Comparison of ENCODE assay signal across 27 cellular contexts in genomic region chr3:115851571-115851970, GRCh38.
"Had no signal": no experiment of that assay in that cellular context is flagged by ENCODE, and none has a peak within 500 bp of the region (broad histone marks: within the 10 kb centered on the region; RNA-seq: fewer than 3 reads in every experiment).

No MANE protein-coding gene starts in this region.

- DNase-seq: stimulated activated CD4-positive, alpha-beta T cell treated with anti-CD3 and anti-CD28 coated beads, Interleukin-2, amount 100 ng/mL, for 24 hours; stimulated activated CD4-positive, alpha-beta T cell treated with anti-CD3 and anti-CD28 coated beads, Interleukin-2, amount 100 ng/mL, for 48 hours; stimulated activated CD4-positive, alpha-beta T cell treated with anti-CD3 and anti-CD28 coated beads, Interleukin-4, amount 100 ng/mL, for 1 hour; stimulated activated CD4-positive, alpha-beta T cell treated with anti-CD3 and anti-CD28 coated beads, Interleukin-4, amount 100 ng/mL, for 24 hours; stimulated activated CD4-positive, alpha-beta T cell treated with anti-CD3 and anti-CD28 coated beads, Interleukin-4, amount 100 ng/mL, for 4 hours; stimulated activated CD8-positive, alpha-beta memory T cell treated with anti-CD3 and anti-CD28 coated beads, Interleukin-4, amount 100 ng/mL, for 48 hours; stimulated activated naive B cell treated with anti-CD40 and anti-IgM and Interleukin-4, amounts not matched to agents 10 μg/mL and 1 μg/mL and 100 μg/mL, for 72 hours; stimulated activated naive CD4-positive, alpha-beta T cell; stimulated activated naive CD4-positive, alpha-beta T cell treated with Interleukin-2 at 50 U/mL for 16 hours; stomach; substantia nigra; testis; thyroid gland; tibial artery; transverse colon; trophoblast cell; upper lobe of left lung; upper lobe of right lung; uterus had no signal

- H3K9me3 Mint-ChIP-seq: stimulated activated effector memory CD8-positive, alpha-beta T cell treated with anti-CD3 and anti-CD28 coated beads, Interleukin-12 subunit alpha, Interleukin-12 subunit beta, amount 100 ng/mL, for 72 hours; stimulated activated memory B cell treated with anti-CD40 and anti-IgM and Interleukin-4, amounts not matched to agents 10 μg/mL and 1 μg/mL and 100 μg/mL, for 72 hours; stimulated activated naive B cell treated with anti-CD40 and anti-IgM and Interleukin-4, amounts not matched to agents 10 μg/mL and 1 μg/mL and 100 μg/mL, for 72 hours; stimulated activated naive CD8-positive, alpha-beta T cell treated with anti-CD3 and anti-CD28 coated beads, Interleukin-15, Interleukin-2, amounts not matched to agents 100 ng/mL and 50 ng/mL, for 24 hours; type B pancreatic cell had no signal

- H3K27ac Mint-ChIP-seq: stimulated activated effector memory CD8-positive, alpha-beta T cell treated with anti-CD3 and anti-CD28 coated beads, Interleukin-12 subunit alpha, Interleukin-12 subunit beta, amount 100 ng/mL, for 72 hours; stimulated activated memory B cell treated with anti-CD40 and anti-IgM and Interleukin-4, amounts not matched to agents 10 μg/mL and 1 μg/mL and 100 μg/mL, for 72 hours; stimulated activated naive B cell treated with anti-CD40 and anti-IgM and Interleukin-4, amounts not matched to agents 10 μg/mL and 1 μg/mL and 100 μg/mL, for 72 hours; stimulated activated naive CD8-positive, alpha-beta T cell treated with anti-CD3 and anti-CD28 coated beads, Interleukin-15, Interleukin-2, amounts not matched to agents 100 ng/mL and 50 ng/mL, for 24 hours; type B pancreatic cell had no signal

- H3K36me3 Mint-ChIP-seq: stimulated activated effector memory CD8-positive, alpha-beta T cell treated with anti-CD3 and anti-CD28 coated beads, Interleukin-12 subunit alpha, Interleukin-12 subunit beta, amount 100 ng/mL, for 72 hours; stimulated activated memory B cell treated with anti-CD40 and anti-IgM and Interleukin-4, amounts not matched to agents 10 μg/mL and 1 μg/mL and 100 μg/mL, for 72 hours; stimulated activated naive B cell treated with anti-CD40 and anti-IgM and Interleukin-4, amounts not matched to agents 10 μg/mL and 1 μg/mL and 100 μg/mL, for 72 hours had no signal

- H3K4me3 Mint-ChIP-seq: stimulated activated effector memory CD8-positive, alpha-beta T cell treated with anti-CD3 and anti-CD28 coated beads, Interleukin-12 subunit alpha, Interleukin-12 subunit beta, amount 100 ng/mL, for 72 hours; stimulated activated memory B cell treated with anti-CD40 and anti-IgM and Interleukin-4, amounts not matched to agents 10 μg/mL and 1 μg/mL and 100 μg/mL, for 72 hours; stimulated activated naive B cell treated with anti-CD40 and anti-IgM and Interleukin-4, amounts not matched to agents 10 μg/mL and 1 μg/mL and 100 μg/mL, for 72 hours; stimulated activated naive CD8-positive, alpha-beta T cell treated with anti-CD3 and anti-CD28 coated beads, Interleukin-15, Interleukin-2, amounts not matched to agents 100 ng/mL and 50 ng/mL, for 24 hours; type B pancreatic cell had no signal

- ATAC-seq: stimulated activated effector memory CD8-positive, alpha-beta T cell treated with anti-CD3 and anti-CD28 coated beads, Interleukin-12 subunit alpha, Interleukin-12 subunit beta, amount 100 ng/mL, for 72 hours; stimulated activated memory B cell treated with anti-CD40 and anti-IgM and Interleukin-4, amounts not matched to agents 10 μg/mL and 1 μg/mL and 100 μg/mL, for 72 hours; stimulated activated naive B cell treated with anti-CD40 and anti-IgM and Interleukin-4, amounts not matched to agents 10 μg/mL and 1 μg/mL and 100 μg/mL, for 72 hours; upper lobe of right lung had no signal

- H3K4me1 Mint-ChIP-seq: stimulated activated effector memory CD8-positive, alpha-beta T cell treated with anti-CD3 and anti-CD28 coated beads, Interleukin-12 subunit alpha, Interleukin-12 subunit beta, amount 100 ng/mL, for 72 hours; stimulated activated memory B cell treated with anti-CD40 and anti-IgM and Interleukin-4, amounts not matched to agents 10 μg/mL and 1 μg/mL and 100 μg/mL, for 72 hours; stimulated activated naive B cell treated with anti-CD40 and anti-IgM and Interleukin-4, amounts not matched to agents 10 μg/mL and 1 μg/mL and 100 μg/mL, for 72 hours had no signal

- H3K4me3 ChIP-seq: stomach, suprapubic skin, testis, thoracic aorta, thyroid gland, tibial artery, tibial nerve, transverse colon, upper lobe of left lung, upper lobe of right lung, uterus, vagina had no signal
